In the genomic region with DNA sequence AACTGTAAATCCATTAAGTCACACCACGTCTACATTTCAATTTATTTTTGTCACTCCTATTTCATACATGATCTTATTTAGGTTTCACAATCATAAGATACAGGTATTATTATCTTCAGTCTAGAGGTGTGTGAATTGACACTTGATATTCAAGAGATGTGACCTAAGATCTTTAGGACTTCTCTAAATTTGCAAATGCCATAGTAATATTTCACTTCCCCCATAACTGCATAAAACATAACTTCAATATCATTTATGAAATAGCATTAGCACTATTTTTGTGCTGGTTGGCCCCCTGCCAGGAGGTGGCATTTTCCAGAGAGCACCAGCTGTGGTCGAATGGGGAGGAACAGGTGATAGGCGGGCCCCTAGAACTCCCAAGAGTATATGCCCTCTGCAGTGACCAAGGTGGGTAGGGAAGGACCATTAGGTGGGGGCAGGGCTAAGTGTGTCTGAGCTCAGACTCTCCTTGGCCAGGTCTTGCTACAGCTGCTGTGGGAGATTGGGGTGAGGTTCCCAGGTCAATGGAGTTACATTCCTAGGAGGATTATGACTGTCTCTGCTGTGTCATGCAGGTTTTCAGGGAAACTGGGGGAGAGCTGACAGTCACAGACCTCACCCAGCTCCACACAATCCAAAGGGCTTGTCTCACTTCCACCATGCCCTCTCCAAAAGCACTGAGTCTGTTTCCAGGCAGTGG, we compare ENCODE assay signal across 1 cellular context.
TF ChIP-seq lines count a peak whose summit lies in the region.

No MANE protein-coding gene starts in this region.

TF ChIP-seq in H1, 55 proteins besides CTCF, POLR2A, EP300 and RAD21:
- TF ChIP-seq SP1 (IDR thresholded peaks at IDR 0.05; ENCODE audit: low read depth, low read length) (0 out of 2 replicates have a peak, but pooled peaks have one; percentile 21), BACH1 (IDR thresholded peaks at IDR 0.05; ENCODE audit: low read length) (peak; percentile 8; the same call in 1 of the 2 replicates), TEAD4 (IDR thresholded peaks at IDR 0.05; ENCODE audit: low read depth, low read length) (peak; percentile 82), TAF1 (IDR thresholded peaks at IDR 0.05; ENCODE audit: low read depth, low read length) (no peak), SRF (IDR thresholded peaks at IDR 0.05; ENCODE audit: low read depth, low read length) (no peak), CREB1 (IDR thresholded peaks at IDR 0.05) (0 out of 2 replicates have a peak, but pooled peaks have one; percentile 21), KDM4A (IDR thresholded peaks at IDR 0.05; ENCODE audit: low read depth, low read length, severe bottlenecking) (no peak), TBP (IDR thresholded peaks at IDR 0.05; ENCODE audit: low read depth, low read length) (no peak), YY1 (IDR thresholded peaks at IDR 0.05; ENCODE audit: low read depth, low read length) (no peak)
TF ChIP-seq in H1: peak in this region for 4.
